1 cellular context compared by ENCODE assay signal in the genomic region with DNA sequence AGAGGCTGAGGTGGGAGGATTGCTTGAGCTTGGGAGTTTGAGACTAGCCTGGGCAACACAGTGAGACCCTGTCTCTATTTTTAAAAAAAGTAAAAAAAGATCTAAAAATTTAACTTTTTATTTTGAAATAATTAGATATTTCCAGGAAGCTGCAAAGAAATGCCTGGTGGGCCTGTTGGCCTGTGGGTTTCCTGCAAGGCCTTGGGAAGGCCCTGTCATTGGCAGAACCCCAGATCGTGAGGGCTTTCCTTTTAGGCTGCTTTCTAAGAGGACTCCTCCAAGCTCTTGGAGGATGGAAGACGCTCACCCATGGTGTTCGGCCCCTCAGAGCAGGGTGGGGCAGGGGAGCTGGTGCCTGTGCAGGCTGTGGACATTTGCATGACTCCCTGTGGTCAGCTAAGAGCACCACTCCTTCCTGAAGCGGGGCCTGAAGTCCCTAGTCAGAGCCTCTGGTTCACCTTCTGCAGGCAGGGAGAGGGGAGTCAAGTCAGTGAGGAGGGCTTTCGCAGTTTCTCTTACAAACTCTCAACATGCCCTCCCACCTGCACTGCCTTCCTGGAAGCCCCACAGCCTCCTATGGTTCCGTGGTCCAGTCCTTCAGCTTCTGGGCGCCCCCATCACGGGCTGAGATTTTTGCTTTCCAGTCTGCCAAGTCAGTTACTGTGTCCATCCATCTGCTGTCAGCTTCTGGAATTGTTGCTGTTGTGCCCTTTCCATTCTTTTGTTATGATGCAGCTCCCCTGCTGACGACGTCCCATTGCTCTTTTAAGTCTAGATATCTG.
TF ChIP-seq lines count a peak whose summit lies in the region.

No MANE protein-coding gene starts in this region.

TF ChIP-seq in IMR-90, 13 proteins besides CTCF, POLR2A, EP300 and RAD21:
- TF ChIP-seq, protein P1, sequence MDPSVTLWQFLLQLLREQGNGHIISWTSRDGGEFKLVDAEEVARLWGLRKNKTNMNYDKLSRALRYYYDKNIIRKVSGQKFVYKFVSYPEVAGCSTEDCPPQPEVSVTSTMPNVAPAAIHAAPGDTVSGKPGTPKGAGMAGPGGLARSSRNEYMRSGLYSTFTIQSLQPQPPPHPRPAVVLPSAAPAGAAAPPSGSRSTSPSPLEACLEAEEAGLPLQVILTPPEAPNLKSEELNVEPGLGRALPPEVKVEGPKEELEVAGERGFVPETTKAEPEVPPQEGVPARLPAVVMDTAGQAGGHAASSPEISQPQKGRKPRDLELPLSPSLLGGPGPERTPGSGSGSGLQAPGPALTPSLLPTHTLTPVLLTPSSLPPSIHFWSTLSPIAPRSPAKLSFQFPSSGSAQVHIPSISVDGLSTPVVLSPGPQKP (IDR thresholded peaks at IDR 0.05; ENCODE audit: borderline replicate concordance, low read depth, low read length), result no peak
- TF ChIP-seq SMC3 (IDR thresholded peaks at IDR 0.05; ENCODE audit: low read depth, low read length), result no peak
- TF ChIP-seq NFE2L2 (IDR thresholded peaks at IDR 0.05; ENCODE audit: low read depth, low read length), result no peak
- TF ChIP-seq FOS (IDR thresholded peaks at IDR 0.05; ENCODE audit: low read depth, low read length), result no peak
- no peak for TF ChIP-seq BHLHE40 (IDR thresholded peaks at IDR 0.05; ENCODE audit: low read depth, low read length)
- no peak for TF ChIP-seq MXI1 (IDR thresholded peaks at IDR 0.05; ENCODE audit: borderline replicate concordance, low read depth, low read length)
- TF ChIP-seq CEBPB (IDR thresholded peaks at IDR 0.05; ENCODE audit: low read depth, low read length), result no peak
- TF ChIP-seq CHD1 (IDR thresholded peaks at IDR 0.05; ENCODE audit: low read depth, low read length), result no peak
- TF ChIP-seq MAZ (IDR thresholded peaks at IDR 0.05; ENCODE audit: borderline replicate concordance, low read depth, low read length), result no peak
- TF ChIP-seq RCOR1 (IDR thresholded peaks at IDR 0.05; ENCODE audit: insufficient replicate concordance, low read length), result no peak
- no peak for TF ChIP-seq RFX5 (IDR thresholded peaks at IDR 0.05; ENCODE audit: low read depth, low read length)
- no peak for TF ChIP-seq MAFK (IDR thresholded peaks at IDR 0.05; ENCODE audit: low read depth, low read length)
- TF ChIP-seq, protein P2, sequence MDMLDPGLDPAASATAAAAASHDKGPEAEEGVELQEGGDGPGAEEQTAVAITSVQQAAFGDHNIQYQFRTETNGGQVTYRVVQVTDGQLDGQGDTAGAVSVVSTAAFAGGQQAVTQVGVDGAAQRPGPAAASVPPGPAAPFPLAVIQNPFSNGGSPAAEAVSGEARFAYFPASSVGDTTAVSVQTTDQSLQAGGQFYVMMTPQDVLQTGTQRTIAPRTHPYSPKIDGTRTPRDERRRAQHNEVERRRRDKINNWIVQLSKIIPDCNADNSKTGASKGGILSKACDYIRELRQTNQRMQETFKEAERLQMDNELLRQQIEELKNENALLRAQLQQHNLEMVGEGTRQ (IDR thresholded peaks at IDR 0.05; ENCODE audit: low read depth, low read length), result no peak
